In the genomic region with DNA sequence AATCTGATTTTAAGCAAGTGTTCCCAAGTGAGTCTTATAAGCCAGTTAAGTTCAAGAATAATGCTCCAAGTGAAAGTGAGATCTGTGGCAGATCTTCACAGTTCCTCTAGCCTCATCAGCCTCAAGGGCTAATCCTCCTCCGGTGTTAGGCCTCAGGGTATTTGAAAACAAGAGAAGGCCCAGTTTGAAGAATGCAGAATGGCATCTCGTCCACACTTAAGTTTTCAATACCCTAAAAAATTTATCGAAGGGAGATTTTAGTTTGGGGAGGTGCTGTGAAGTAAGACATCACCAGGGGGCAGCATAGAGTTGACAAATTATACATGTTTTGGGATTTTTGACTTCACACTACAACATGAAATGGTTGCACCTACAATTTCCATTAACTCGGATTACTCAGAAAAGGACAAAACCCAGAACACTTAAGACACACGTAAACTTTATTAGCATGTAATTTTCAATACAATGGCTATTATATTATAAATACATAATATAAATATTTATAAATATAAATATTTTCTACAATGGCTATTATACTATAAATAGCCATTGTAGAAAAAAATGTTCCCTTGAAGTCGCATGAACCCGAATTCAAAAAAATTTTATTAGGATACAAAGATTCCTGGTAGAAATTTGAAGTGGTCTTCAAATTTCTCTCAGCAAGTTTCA, we compare ENCODE assay signal across 8 cellular contexts. TPM values are rescaled to one million over a fixed set of nuclear protein-coding genes. Genes with fewer than 3 reads are reported as not detected.
DNase-seq lines count a peak whose midpoint lies in the region; ATAC-seq, FAIRE-seq and TF ChIP-seq lines count a peak whose summit lies in the region.

No MANE protein-coding gene starts in this region.

- TF ChIP-seq CTCF in MM.1S (IDR thresholded peaks at IDR 0.05; ENCODE audit: low read length) (peak; percentile 73), esophagus muscularis mucosa (IDR thresholded peaks at IDR 0.05) (peak; percentile 57 to 79 (median 77)), pancreas (IDR thresholded peaks at IDR 0.05) (peak; percentile 52 to 75 (median 62))

- H3K27me3 ChIP-seq in MM.1S (replicated peaks; ENCODE audit: insufficient read depth, low read length) (0 out of 2 replicates have a peak, but pooled peaks cover 12% of the 10 kb centered on the region), esophagus muscularis mucosa (peaks cover 0 to 52% (median 10%) of the 10 kb centered on the region in 4 donors), pancreas (no peaks in the 10 kb centered on the region)

- H3K27ac ChIP-seq in MM.1S (ENCODE audit: low read length) (peak overlapping the region; percentile 58; the same call in 1 of the 2 replicates), esophagus muscularis mucosa (replicated peaks in 1 of 4) (no peak overlapping the region), pancreas (peak overlapping the region in 2 of 4 donors; percentile 4 to 43)

- H3K9me2 ChIP-seq in MM.1S (replicated peaks; ENCODE audit: insufficient read depth, low read length) = no peaks in the 10 kb centered on the region

- DNase-seq in NCI-H524 (lab: John Stamatoyannopoulos, UW) (peak; percentile 27 to 60), NCI-H524 treated with DMSO at 0.1 percent for 48 hours (lab: John Stamatoyannopoulos, UW) (no peak), MM.1S (peak; percentile 56), esophagus muscularis mucosa (ENCODE audit: extremely low spot score) (no peak), pancreas (peak in 3 of 6 donors; percentile 24 to 49 (median 24)), occipital lobe (lab: John Stamatoyannopoulos, UW) (no peak)
- peak; percentile 82 for DNase-seq in activated CD4-positive, alpha-beta T cell treated with anti-CD3 and anti-CD28 coated beads, Interleukin-2, amount 10 ng/mL, durations not matched to agents 24 days and 14 days

- no peak for TF ChIP-seq EP300 in esophagus muscularis mucosa (IDR thresholded peaks at IDR 0.05)

- H3K4me3 ChIP-seq in MM.1S (ENCODE audit: low read length) (peak overlapping the region; percentile 38), esophagus muscularis mucosa (peak overlapping the region in 1 of 4 donors; percentile 8), pancreas (peak overlapping the region in 2 of 4 donors; percentile 9 to 30)

- H3K4me1 Mint-ChIP-seq in activated CD4-positive, alpha-beta T cell treated with anti-CD3 and anti-CD28 coated beads, Interleukin-2, amount 10 ng/mL, durations not matched to agents 24 days and 14 days = peaks cover 11% of the 10 kb centered on the region

- H3K9me3 ChIP-seq in MM.1S (replicated peaks; ENCODE audit: insufficient read depth, low read length) (no peaks in the 10 kb centered on the region), esophagus muscularis mucosa (no peaks in the 10 kb centered on the region), pancreas (no peaks in the 10 kb centered on the region)

- H3K4me1 ChIP-seq in MM.1S (ENCODE audit: low read length) = peaks cover 21% of the 10 kb centered on the region
- peaks cover 0 to 28% (median 26%) of the 10 kb centered on the region in 4 donors for H3K4me1 ChIP-seq in esophagus muscularis mucosa
- peaks cover 0 to 9% (median 0%) of the 10 kb centered on the region in 3 donors for H3K4me1 ChIP-seq in pancreas

- no peak overlapping the region for H3K27ac Mint-ChIP-seq in activated CD4-positive, alpha-beta T cell treated with anti-CD3 and anti-CD28 coated beads, Interleukin-2, amount 10 ng/mL, durations not matched to agents 24 days and 14 days

- no peak overlapping the region for H3K9ac ChIP-seq in MM.1S (ENCODE audit: low read length)

- H3K9me3 Mint-ChIP-seq in activated CD4-positive, alpha-beta T cell treated with anti-CD3 and anti-CD28 coated beads, Interleukin-2, amount 10 ng/mL, durations not matched to agents 24 days and 14 days = no peaks in the 10 kb centered on the region

- H3K4me2 ChIP-seq in MM.1S (ENCODE audit: low read depth, low read length) = peak overlapping the region; percentile 63

- H3K27me3 Mint-ChIP-seq in activated CD4-positive, alpha-beta T cell treated with anti-CD3 and anti-CD28 coated beads, Interleukin-2, amount 10 ng/mL, durations not matched to agents 24 days and 14 days = peaks cover 55% of the 10 kb centered on the region

- no peak for TF ChIP-seq POLR2A in esophagus muscularis mucosa (IDR thresholded peaks at IDR 0.05; ENCODE audit: low read depth)

- peak; percentile 45 for FAIRE-seq in pancreas (lab: Jason Lieb, UNC)

- no peak overlapping the region for H3K4me3 Mint-ChIP-seq in activated CD4-positive, alpha-beta T cell treated with anti-CD3 and anti-CD28 coated beads, Interleukin-2, amount 10 ng/mL, durations not matched to agents 24 days and 14 days

- intact Hi-C loops in activated CD4-positive, alpha-beta T cell treated with anti-CD3 and anti-CD28 coated beads, Interleukin-2, amount 10 ng/mL, durations not matched to agents 24 days and 14 days (cut with micrococcal nuclease) = loop anchor here (1.0 to 5.0 kb wide), 2 partner anchors 82 to 95 kb away; no protein-coding TSS in a partner anchor
- intact Hi-C loops in esophagus muscularis mucosa (cut with DNase I) (loop anchor here (2.0 kb wide), 1 partner anchor 81 kb away; no protein-coding TSS in a partner anchor), pancreas (cut with DNase I) (loop anchor here in 1 of 3 donors (5.0 kb wide), 1 partner anchor 80 kb away; no protein-coding TSS in a partner anchor)

- H3K36me3 ChIP-seq in MM.1S (replicated peaks; ENCODE audit: insufficient read depth, low read length) = no peaks in the 10 kb centered on the region
- H3K36me3 ChIP-seq in esophagus muscularis mucosa = no peaks in the 10 kb centered on the region
- no peaks in the 10 kb centered on the region for H3K36me3 ChIP-seq in pancreas

- H3F3A ChIP-seq in MM.1S (ENCODE audit: insufficient read depth, low read length) = peaks cover 42% of the 10 kb centered on the region

- no peaks in the 10 kb centered on the region for H4K20me1 ChIP-seq in MM.1S (ENCODE audit: insufficient read depth, low read length)

- no peaks in the 10 kb centered on the region for H3K36me3 Mint-ChIP-seq in activated CD4-positive, alpha-beta T cell treated with anti-CD3 and anti-CD28 coated beads, Interleukin-2, amount 10 ng/mL, durations not matched to agents 24 days and 14 days (ENCODE audit: low read depth)

- ATAC-seq in GM21619 (IDR thresholded peaks at IDR 0.05; ENCODE audit: unreplicated experiment) = peak; percentile 29
- peak; percentile 7 to 49 (median 44) for ATAC-seq in pancreas

- no peaks in the 10 kb centered on the region for H3K79me2 ChIP-seq in MM.1S (ENCODE audit: low read length)

- H2AFZ ChIP-seq in MM.1S (ENCODE audit: low read length) = 0 out of 2 replicates have a peak overlapping the region, but pooled peaks have one; percentile 28

- WGBS in esophagus muscularis mucosa = 1% methylated on average over 7 of the region's 7 CpGs
- WGBS in pancreas, 2 donors = 2 to 3% methylated on average over 7 of the region's 7 CpGs

RNA-seq across cellular contexts. Expression of a gene that starts 2.3 kb away (rescaled TPM):
- not detected in 2 replicates for total RNA-seq in activated CD4-positive, alpha-beta T cell treated with anti-CD3 and anti-CD28 coated beads, Interleukin-2, amount 10 ng/mL, durations not matched to agents 24 days and 14 days
- total RNA-seq in esophagus muscularis mucosa = under 1 TPM in 2 of 4 donors, not detected in 2; 0.17 to 0.40 TPM
- total RNA-seq in pancreas = 1 to 10 TPM; 1.9 to 5.5 (median 4.2) TPM
- 1 to 10 TPM; 1.9 to 4.3 TPM for polyA plus RNA-seq in pancreas
- 4.7 TPM for total RNA-seq in occipital lobe

RNA-seq across cellular contexts. Expression of a gene that starts 45.2 kb away (rescaled TPM):
- not detected in 2 replicates for total RNA-seq in activated CD4-positive, alpha-beta T cell treated with anti-CD3 and anti-CD28 coated beads, Interleukin-2, amount 10 ng/mL, durations not matched to agents 24 days and 14 days
- not detected for total RNA-seq in esophagus muscularis mucosa
- 10 to 100 TPM; 20.4 to 50.1 (median 36.0) TPM for total RNA-seq in pancreas
- polyA plus RNA-seq in pancreas = 1 to 10 TPM; 6.0 to 8.9 TPM
- not detected for total RNA-seq in occipital lobe

Comparison
In these comparisons a context has a peak if more than half of its experiments do, and no peak if none do; other contexts are left out.
1. DNase-seq: peak in NCI-H524 (2 of 2), MM.1S (single experiment) and activated CD4-positive, alpha-beta T cell treated with anti-CD3 and anti-CD28 coated beads, Interleukin-2, amount 10 ng/mL, durations not matched to agents 24 days and 14 days (single experiment); none in NCI-H524 treated with DMSO at 0.1 percent for 48 hours (single experiment), esophagus muscularis mucosa (single experiment) and occipital lobe (single experiment).
2. RNA of a gene that starts 45.2 kb away (total RNA-seq): 20.4 to 50.1 TPM in pancreas; not detected in esophagus muscularis mucosa, not detected in activated CD4-positive, alpha-beta T cell treated with anti-CD3 and anti-CD28 coated beads, Interleukin-2, amount 10 ng/mL, durations not matched to agents 24 days and 14 days and not detected in occipital lobe (single experiment); every median in the first group is over 10 times any median in the second.
3. Peak in every context shown above with its lines, with median percentiles within 50 percentile points of each other: CTCF ChIP-seq.